ENCODE assay signal across 18 cellular contexts in genomic region chr12:47574252-47575021, GRCh38.
"Had no signal": no experiment of that assay in that cellular context is flagged by ENCODE, and none has a peak within 500 bp of the region (broad histone marks: within the 10 kb centered on the region; RNA-seq: fewer than 3 reads in every experiment).

No MANE protein-coding gene starts in this region.

- H3K27ac ChIP-seq: prostate gland, right atrium auricular region, stomach, vagina had no signal

- ATAC-seq: effector memory CD8-positive, alpha-beta T cell; left ventricle myocardium superior had no signal

- H3K36me3 ChIP-seq: prostate gland, right atrium auricular region, stomach, vagina had no signal

- DNase-seq: activated CD4-positive, alpha-beta memory T cell treated with anti-CD3 and anti-CD28 coated beads for 36 hours; activated naive CD8-positive, alpha-beta T cell treated with anti-CD3 and anti-CD28 coated beads, Interleukin-2, amount 10 ng/mL, durations not matched to agents 7 days and 5 days; caudate nucleus; effector memory CD8-positive, alpha-beta T cell; immature natural killer cell; kidney glomerular epithelial cell; left ventricle myocardium superior; stimulated activated CD4-positive, alpha-beta T cell treated with anti-CD3 and anti-CD28 coated beads, Interleukin-12 subunit alpha, Interleukin-12 subunit beta, amount 100 ng/mL, for 4 hours; stimulated activated CD4-positive, alpha-beta T cell treated with anti-CD3 and anti-CD28 coated beads, Interleukin-1b, Interleukin-23, amount 100 ng/mL, for 48 hours; stimulated activated CD8-positive, alpha-beta memory T cell treated with anti-CD3 and anti-CD28 coated beads, Interleukin-4, amount 100 ng/mL, for 48 hours; stomach; trophoblast cell had no signal

- H3K36me3 Mint-ChIP-seq: activated CD4-positive, alpha-beta memory T cell treated with anti-CD3 and anti-CD28 coated beads for 36 hours; activated naive CD8-positive, alpha-beta T cell treated with anti-CD3 and anti-CD28 coated beads, Interleukin-2, amount 10 ng/mL, durations not matched to agents 7 days and 5 days; brain; immature natural killer cell had no signal

- H3K9me3 Mint-ChIP-seq: activated CD4-positive, alpha-beta memory T cell treated with anti-CD3 and anti-CD28 coated beads for 36 hours; brain; effector memory CD8-positive, alpha-beta T cell; immature natural killer cell; neural crest cell; T-helper 1 cell treated with Interleukin-12 subunit alpha and Interleukin-12 subunit beta and Interleukin-4 antibody, amounts not matched to agents 30 μg/mL and 1 μg/mL, for 36 hours had no signal

- H3K4me3 Mint-ChIP-seq: activated CD4-positive, alpha-beta memory T cell treated with anti-CD3 and anti-CD28 coated beads for 36 hours; activated naive CD8-positive, alpha-beta T cell treated with anti-CD3 and anti-CD28 coated beads, Interleukin-2, amount 10 ng/mL, durations not matched to agents 7 days and 5 days; brain; effector memory CD8-positive, alpha-beta T cell; immature natural killer cell; neural crest cell; T-helper 1 cell treated with Interleukin-12 subunit alpha and Interleukin-12 subunit beta and Interleukin-4 antibody, amounts not matched to agents 30 μg/mL and 1 μg/mL, for 36 hours had no signal

- H3K27ac Mint-ChIP-seq: activated CD4-positive, alpha-beta memory T cell treated with anti-CD3 and anti-CD28 coated beads for 36 hours; activated naive CD8-positive, alpha-beta T cell treated with anti-CD3 and anti-CD28 coated beads, Interleukin-2, amount 10 ng/mL, durations not matched to agents 7 days and 5 days; effector memory CD8-positive, alpha-beta T cell; immature natural killer cell; T-helper 1 cell treated with Interleukin-12 subunit alpha and Interleukin-12 subunit beta and Interleukin-4 antibody, amounts not matched to agents 30 μg/mL and 1 μg/mL, for 36 hours had no signal

- H3K27me3 ChIP-seq: right atrium auricular region, stomach, vagina had no signal

- H3K4me3 ChIP-seq: prostate gland, right atrium auricular region, stomach, vagina had no signal

- H3K4me1 ChIP-seq: prostate gland, right atrium auricular region, stomach, vagina had no signal

- H3K4me1 Mint-ChIP-seq: activated naive CD8-positive, alpha-beta T cell treated with anti-CD3 and anti-CD28 coated beads, Interleukin-2, amount 10 ng/mL, durations not matched to agents 7 days and 5 days; immature natural killer cell had no signal

- H3K9me3 ChIP-seq: prostate gland, right atrium auricular region, stomach, vagina had no signal

- H3K27me3 Mint-ChIP-seq: activated naive CD8-positive, alpha-beta T cell treated with anti-CD3 and anti-CD28 coated beads, Interleukin-2, amount 10 ng/mL, durations not matched to agents 7 days and 5 days; brain had no signal
